ENCODE assay signal across 27 cellular contexts in the genomic region with DNA sequence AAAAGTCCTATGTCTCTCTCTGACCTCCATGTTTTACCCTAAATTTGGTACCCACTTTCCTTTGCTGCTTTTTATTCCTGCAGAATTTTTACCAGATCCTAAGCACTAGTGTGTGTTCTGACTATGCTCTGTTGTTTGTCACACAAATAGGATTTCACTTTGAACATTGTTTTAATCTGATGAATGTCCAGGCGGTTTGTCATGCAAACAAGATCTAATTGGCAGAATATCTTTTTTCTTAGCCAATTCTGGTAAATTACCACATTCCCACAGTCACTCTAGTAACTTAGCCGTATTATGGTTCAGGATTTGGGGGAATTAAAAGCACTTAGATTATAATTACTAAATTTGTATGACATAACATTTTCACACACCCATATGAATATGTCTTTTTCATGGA.
"Had no signal": no experiment of that assay in that cellular context is flagged by ENCODE, and none has a peak within 500 bp of the region (broad histone marks: within the 10 kb centered on the region; RNA-seq: fewer than 3 reads in every experiment).

No MANE protein-coding gene starts in this region.

- H3K36me3 Mint-ChIP-seq: immature natural killer cell; naive thymus-derived CD8-positive, alpha-beta T cell had no signal

- H3K4me2 ChIP-seq: smooth muscle cell had no signal

- H3K9me3 ChIP-seq: left lung, lower lobe of right lung, neutrophil, ovary, right atrium auricular region, right lobe of liver, suprapubic skin, thoracic aorta, tibial artery, upper lobe of right lung had no signal

- H3K27ac ChIP-seq: left lung, lower lobe of right lung, neutrophil, ovary, right atrium auricular region, right lobe of liver, suprapubic skin, thoracic aorta, tibial artery, upper lobe of right lung had no signal

- H3K27ac Mint-ChIP-seq: immature natural killer cell; nephron; progenitor cell of endocrine pancreas; stimulated activated naive B cell treated with anti-CD40 and anti-IgM and Interleukin-4, amounts not matched to agents 10 μg/mL and 1 μg/mL and 100 μg/mL, for 72 hours; stimulated activated naive CD8-positive, alpha-beta T cell treated with anti-CD3 and anti-CD28 coated beads, Interleukin-15, Interleukin-2, amounts not matched to agents 100 ng/mL and 50 ng/mL, for 24 hours had no signal

- H3K27me3 ChIP-seq: left lung, neutrophil, ovary, right atrium auricular region, right lobe of liver, suprapubic skin, tibial artery, upper lobe of right lung had no signal

- H3K4me3 ChIP-seq: left lung, lower lobe of right lung, ovary, right atrium auricular region, right lobe of liver, smooth muscle cell, suprapubic skin, thoracic aorta, tibial artery, upper lobe of right lung had no signal

- H3K4me3 Mint-ChIP-seq: immature natural killer cell; naive thymus-derived CD8-positive, alpha-beta T cell; nephron; neural crest cell; stimulated activated naive B cell treated with anti-CD40 and anti-IgM and Interleukin-4, amounts not matched to agents 10 μg/mL and 1 μg/mL and 100 μg/mL, for 72 hours; stimulated activated naive CD8-positive, alpha-beta T cell treated with anti-CD3 and anti-CD28 coated beads, Interleukin-15, Interleukin-2, amounts not matched to agents 100 ng/mL and 50 ng/mL, for 24 hours had no signal

- H3K4me1 ChIP-seq: left lung, lower lobe of right lung, tibial artery, upper lobe of right lung had no signal

- H3K4me1 Mint-ChIP-seq: neural crest cell had no signal

- ATAC-seq: left colon; left lung; lower lobe of right lung; naive thymus-derived CD8-positive, alpha-beta T cell; stimulated activated naive B cell treated with anti-CD40 and anti-IgM and Interleukin-4, amounts not matched to agents 10 μg/mL and 1 μg/mL and 100 μg/mL, for 72 hours; upper lobe of right lung had no signal

- H3K36me3 ChIP-seq: left lung, lower lobe of right lung, neutrophil, ovary, right atrium auricular region, right lobe of liver, suprapubic skin, thoracic aorta, tibial artery, upper lobe of right lung had no signal

- H3K27me3 Mint-ChIP-seq: naive thymus-derived CD8-positive, alpha-beta T cell; stimulated activated naive B cell treated with anti-CD40 and anti-IgM and Interleukin-4, amounts not matched to agents 10 μg/mL and 1 μg/mL and 100 μg/mL, for 72 hours; stimulated activated naive CD8-positive, alpha-beta T cell treated with anti-CD3 and anti-CD28 coated beads, Interleukin-15, Interleukin-2, amounts not matched to agents 100 ng/mL and 50 ng/mL, for 24 hours had no signal

- H3K9me3 Mint-ChIP-seq: nephron; neural crest cell; stimulated activated naive CD8-positive, alpha-beta T cell treated with anti-CD3 and anti-CD28 coated beads, Interleukin-15, Interleukin-2, amounts not matched to agents 100 ng/mL and 50 ng/mL, for 24 hours had no signal

- DNase-seq: immature natural killer cell; kidney; left colon; left lung; lower lobe of right lung; mammary epithelial cell; mesenchymal stem cell; naive thymus-derived CD8-positive, alpha-beta T cell; stimulated activated CD4-positive, alpha-beta T cell treated with anti-CD3 and anti-CD28 coated beads, Interleukin-1b, Interleukin-23, amount 100 ng/mL, for 48 hours; stimulated activated CD4-positive, alpha-beta T cell treated with anti-CD3 and anti-CD28 coated beads, Interleukin-2, amount 100 ng/mL, for 48 hours; stimulated activated CD4-positive, alpha-beta T cell treated with anti-CD3 and anti-CD28 coated beads, Interleukin-4, amount 100 ng/mL, for 4 hours; stimulated activated CD8-positive, alpha-beta memory T cell treated with anti-CD3 and anti-CD28 coated beads, Interleukin-4, amount 100 ng/mL, for 48 hours; stimulated activated naive B cell treated with anti-CD40 and anti-IgM and Interleukin-4, amounts not matched to agents 10 μg/mL and 1 μg/mL and 100 μg/mL, for 72 hours; tibial artery; trophoblast cell; upper lobe of right lung had no signal
